Comparison of ENCODE assay signal across 1 cellular context in the genomic region with DNA sequence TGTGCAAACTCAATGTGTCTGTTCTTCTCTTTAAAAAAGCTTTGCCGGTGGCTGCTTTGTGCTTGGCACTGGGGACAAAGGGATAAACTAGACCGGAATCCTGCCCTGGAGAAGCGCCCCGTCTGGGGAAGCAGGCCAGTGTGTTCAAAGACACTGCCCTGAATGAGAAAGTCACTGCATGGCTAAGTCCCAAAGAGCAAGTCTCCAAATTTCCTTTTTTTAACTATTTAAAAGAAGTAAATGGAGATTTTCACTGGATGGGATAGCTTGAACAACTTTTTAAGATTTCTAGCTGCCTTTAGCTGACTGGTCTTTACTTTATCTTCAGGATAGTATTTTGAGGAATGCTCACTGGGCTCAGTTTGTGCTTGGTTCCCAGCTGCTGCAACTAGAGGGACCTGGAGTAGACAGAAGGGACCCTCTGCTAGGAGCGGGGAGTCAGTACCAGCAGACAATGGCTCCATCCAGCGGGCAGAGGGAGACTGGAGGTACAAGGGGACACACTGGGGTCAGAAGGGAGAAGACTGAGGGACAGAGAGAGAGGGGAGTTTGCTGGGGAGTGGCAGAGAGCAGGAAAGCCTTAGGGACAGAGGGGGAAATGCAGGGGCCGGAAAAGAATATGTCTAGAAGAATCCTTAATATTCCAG.
TF ChIP-seq lines count a peak whose summit lies in the region.

No MANE protein-coding gene starts in this region.

TF ChIP-seq in GM23338, 12 proteins besides CTCF, POLR2A, EP300 and RAD21 (continued from another document):
- TF ChIP-seq, protein P1, sequence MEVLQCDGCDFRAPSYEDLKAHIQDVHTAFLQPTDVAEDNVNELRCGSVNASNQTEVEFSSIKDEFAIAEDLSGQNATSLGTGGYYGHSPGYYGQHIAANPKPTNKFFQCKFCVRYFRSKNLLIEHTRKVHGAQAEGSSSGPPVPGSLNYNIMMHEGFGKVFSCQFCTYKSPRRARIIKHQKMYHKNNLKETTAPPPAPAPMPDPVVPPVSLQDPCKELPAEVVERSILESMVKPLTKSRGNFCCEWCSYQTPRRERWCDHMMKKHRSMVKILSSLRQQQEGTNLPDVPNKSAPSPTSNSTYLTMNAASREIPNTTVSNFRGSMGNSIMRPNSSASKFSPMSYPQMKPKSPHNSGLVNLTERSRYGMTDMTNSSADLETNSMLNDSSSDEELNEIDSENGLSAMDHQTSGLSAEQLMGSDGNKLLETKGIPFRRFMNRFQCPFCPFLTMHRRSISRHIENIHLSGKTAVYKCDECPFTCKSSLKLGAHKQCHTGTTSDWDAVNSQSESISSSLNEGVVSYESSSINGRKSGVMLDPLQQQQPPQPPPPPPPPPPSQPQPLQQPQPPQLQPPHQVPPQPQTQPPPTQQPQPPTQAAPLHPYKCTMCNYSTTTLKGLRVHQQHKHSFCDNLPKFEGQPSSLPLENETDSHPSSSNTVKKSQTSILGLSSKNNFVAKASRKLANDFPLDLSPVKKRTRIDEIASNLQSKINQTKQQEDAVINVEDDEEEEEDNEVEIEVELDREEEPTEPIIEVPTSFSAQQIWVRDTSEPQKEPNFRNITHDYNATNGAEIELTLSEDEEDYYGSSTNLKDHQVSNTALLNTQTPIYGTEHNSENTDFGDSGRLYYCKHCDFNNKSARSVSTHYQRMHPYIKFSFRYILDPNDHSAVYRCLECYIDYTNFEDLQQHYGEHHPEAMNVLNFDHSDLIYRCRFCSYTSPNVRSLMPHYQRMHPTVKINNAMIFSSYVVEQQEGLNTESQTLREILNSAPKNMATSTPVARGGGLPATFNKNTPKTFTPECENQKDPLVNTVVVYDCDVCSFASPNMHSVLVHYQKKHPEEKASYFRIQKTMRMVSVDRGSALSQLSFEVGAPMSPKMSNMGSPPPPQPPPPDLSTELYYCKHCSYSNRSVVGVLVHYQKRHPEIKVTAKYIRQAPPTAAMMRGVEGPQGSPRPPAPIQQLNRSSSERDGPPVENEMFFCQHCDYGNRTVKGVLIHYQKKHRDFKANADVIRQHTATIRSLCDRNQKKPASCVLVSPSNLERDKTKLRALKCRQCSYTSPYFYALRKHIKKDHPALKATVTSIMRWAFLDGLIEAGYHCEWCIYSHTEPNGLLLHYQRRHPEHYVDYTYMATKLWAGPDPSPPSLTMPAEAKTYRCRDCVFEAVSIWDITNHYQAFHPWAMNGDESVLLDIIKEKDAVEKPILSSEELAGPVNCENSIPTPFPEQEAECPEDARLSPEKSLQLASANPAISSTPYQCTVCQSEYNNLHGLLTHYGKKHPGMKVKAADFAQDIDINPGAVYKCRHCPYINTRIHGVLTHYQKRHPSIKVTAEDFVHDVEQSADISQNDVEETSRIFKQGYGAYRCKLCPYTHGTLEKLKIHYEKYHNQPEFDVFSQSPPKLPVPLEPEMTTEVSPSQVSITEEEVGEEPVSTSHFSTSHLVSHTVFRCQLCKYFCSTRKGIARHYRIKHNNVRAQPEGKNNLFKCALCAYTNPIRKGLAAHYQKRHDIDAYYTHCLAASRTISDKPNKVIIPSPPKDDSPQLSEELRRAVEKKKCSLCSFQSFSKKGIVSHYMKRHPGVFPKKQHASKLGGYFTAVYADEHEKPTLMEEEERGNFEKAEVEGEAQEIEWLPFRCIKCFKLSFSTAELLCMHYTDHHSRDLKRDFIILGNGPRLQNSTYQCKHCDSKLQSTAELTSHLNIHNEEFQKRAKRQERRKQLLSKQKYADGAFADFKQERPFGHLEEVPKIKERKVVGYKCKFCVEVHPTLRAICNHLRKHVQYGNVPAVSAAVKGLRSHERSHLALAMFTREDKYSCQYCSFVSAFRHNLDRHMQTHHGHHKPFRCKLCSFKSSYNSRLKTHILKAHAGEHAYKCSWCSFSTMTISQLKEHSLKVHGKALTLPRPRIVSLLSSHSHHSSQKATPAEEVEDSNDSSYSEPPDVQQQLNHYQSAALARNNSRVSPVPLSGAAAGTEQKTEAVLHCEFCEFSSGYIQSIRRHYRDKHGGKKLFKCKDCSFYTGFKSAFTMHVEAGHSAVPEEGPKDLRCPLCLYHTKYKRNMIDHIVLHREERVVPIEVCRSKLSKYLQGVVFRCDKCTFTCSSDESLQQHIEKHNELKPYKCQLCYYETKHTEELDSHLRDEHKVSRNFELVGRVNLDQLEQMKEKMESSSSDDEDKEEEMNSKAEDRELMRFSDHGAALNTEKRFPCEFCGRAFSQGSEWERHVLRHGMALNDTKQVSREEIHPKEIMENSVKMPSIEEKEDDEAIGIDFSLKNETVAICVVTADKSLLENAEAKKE (CRISPR knock-in tag; IDR thresholded peaks at IDR 0.05): peak; percentile 74
- no peak for TF ChIP-seq STAT1 (IDR thresholded peaks at IDR 0.05; ENCODE audit: unreplicated experiment)
